Comparison of ENCODE assay signal across 17 cellular contexts in genomic region chr2:61721382-61721781, GRCh38.
DNase-seq lines count a peak whose midpoint lies in the region; ATAC-seq and TF ChIP-seq lines count a peak whose summit lies in the region.
"Had no signal": no experiment of that assay in that cellular context is flagged by ENCODE, and none has a peak within 500 bp of the region (broad histone marks: within the 10 kb centered on the region; RNA-seq: fewer than 3 reads in every experiment).

No MANE protein-coding gene starts in this region.

- H2AFZ ChIP-seq in PC-3 (ENCODE audit: low read length) = no peak overlapping the region

- BruUV-seq in PC-3 (replicated peaks; lab: Mats Ljungman, UMichigan) = no TSS peak

- no peak for DNase-seq in PC-3
- DNase-seq in foreskin keratinocyte = no peak
- no peak for DNase-seq in psoas muscle
- DNase-seq in hepatic stellate cell (ENCODE audit: low spot score) = no peak
- DNase-seq: 8988T; ACHN; Caco-2; Calu3; CD4-positive, alpha-beta T cell; CD8-positive, alpha-beta T cell; DMS79 treated with DMSO at 0.1 percent for 48 hours; GF-D8 had no signal

- intact Hi-C loops in PC-3 (cut with micrococcal nuclease) (no loop called here), psoas muscle (cut with DNase I) (loop anchor here (5.0 kb wide), 2 partner anchors 36 to 41 kb away; no protein-coding TSS in a partner anchor)

- H3K36me3 ChIP-seq in PC-3 (ENCODE audit: low read depth, low read length) (no peaks in the 10 kb centered on the region), psoas muscle (ENCODE audit: insufficient read depth in 1 of 2, low read depth in 1 of 2) (no peaks in the 10 kb centered on the region), skeletal muscle tissue (ENCODE audit: control insufficient read depth in 3 of 3, insufficient read depth in 3 of 3, low read length in 3 of 3) (no peaks in the 10 kb centered on the region)
- H3K36me3 ChIP-seq: BLaER1 treated with 17β-estradiol and CSF1 and Interleukin-3, amounts not matched to agents 10 nM and 100 nM had no signal

- CTCF ChIA-PET in PC-3 (lab: Charles Lee) = no interaction called here

- H3F3A ChIP-seq in PC-3 (ENCODE audit: low read length, unreplicated experiment) = no peaks in the 10 kb centered on the region

- no peaks in the 10 kb centered on the region for H4K20me1 ChIP-seq in PC-3 (ENCODE audit: low read length)
- H4K20me1 ChIP-seq: BLaER1 treated with 17β-estradiol and CSF1 and Interleukin-3, amounts not matched to agents 10 nM and 100 nM had no signal

- no peaks in the 10 kb centered on the region for H3K79me2 ChIP-seq in PC-3 (ENCODE audit: low read length)

- POLR2A ChIA-PET in PC-3 (lab: Charles Lee; ENCODE audit: unreplicated experiment) = no interaction called here

- H3K27ac ChIP-seq in PC-3 (ENCODE audit: low read length) = no peak overlapping the region
- no peak overlapping the region for H3K27ac ChIP-seq in foreskin keratinocyte
- H3K27ac ChIP-seq in psoas muscle = peak overlapping the region; percentile 90
- peak overlapping the region; percentile 52 for H3K27ac ChIP-seq in skeletal muscle tissue (ENCODE audit: low read depth, low read length)
- H3K27ac ChIP-seq: BLaER1 treated with 17β-estradiol and CSF1 and Interleukin-3, amounts not matched to agents 10 nM and 100 nM; C4-2B had no signal

- H3K4me2 ChIP-seq in PC-3 (ENCODE audit: low read length) = no peak overlapping the region
- H3K4me2 ChIP-seq: BLaER1 treated with 17β-estradiol and CSF1 and Interleukin-3, amounts not matched to agents 10 nM and 100 nM had no signal

- no peak for TF ChIP-seq CTCF in PC-3 (conservative IDR thresholded peaks at IDR 0.05; ENCODE audit: low read depth, low read length)
- TF ChIP-seq CTCF in foreskin keratinocyte (conservative IDR thresholded peaks at IDR 0.05) = no peak
- no peak for TF ChIP-seq CTCF in psoas muscle (IDR thresholded peaks at IDR 0.05)

- H3K27me3 ChIP-seq in PC-3 (ENCODE audit: low read length) (no peaks in the 10 kb centered on the region), foreskin keratinocyte (no peaks in the 10 kb centered on the region), psoas muscle (ENCODE audit: insufficient read depth in 3 of 3, low read length in 2 of 3) (no peaks in the 10 kb centered on the region), skeletal muscle tissue (ENCODE audit: control insufficient read depth in 3 of 3, insufficient read depth in 3 of 3, low read length in 3 of 3) (no peaks in the 10 kb centered on the region)
- H3K27me3 ChIP-seq: BLaER1 treated with 17β-estradiol and CSF1 and Interleukin-3, amounts not matched to agents 10 nM and 100 nM had no signal

- no peaks in the 10 kb centered on the region for H3K9me2 ChIP-seq in PC-3 (replicated peaks; ENCODE audit: low read length)

- no peak overlapping the region for H3K9ac ChIP-seq in PC-3 (ENCODE audit: low read length)
- H3K9ac ChIP-seq in skeletal muscle tissue (ENCODE audit: low read depth in 1 of 3, low read length in 3 of 3) = no peak overlapping the region
- H3K9ac ChIP-seq: BLaER1 treated with 17β-estradiol and CSF1 and Interleukin-3, amounts not matched to agents 10 nM and 100 nM had no signal

- no peak overlapping the region for H3K4me3 ChIP-seq in PC-3 (ENCODE audit: low read length)
- no peak overlapping the region for H3K4me3 ChIP-seq in psoas muscle
- H3K4me3 ChIP-seq in skeletal muscle tissue (ENCODE audit: low read length in 3 of 3) = no peak overlapping the region
- H3K4me3 ChIP-seq: BLaER1 treated with 17β-estradiol and CSF1 and Interleukin-3, amounts not matched to agents 10 nM and 100 nM had no signal

- ATAC-seq in PC-3 (peak; percentile 24; the same call in 1 of the 2 replicates), foreskin keratinocyte (peak; percentile 32), psoas muscle (peak; percentile 59 to 71 (median 66)), HG02763 (IDR thresholded peaks at IDR 0.05; ENCODE audit: unreplicated experiment) (no peak), HG03571 (IDR thresholded peaks at IDR 0.05; ENCODE audit: unreplicated experiment) (no peak)
- ATAC-seq: CD8-positive, alpha-beta T cell had no signal

- peaks cover 12% of the 10 kb centered on the region; the same call in 1 of the 2 replicates for H3K4me1 ChIP-seq in PC-3 (ENCODE audit: insufficient read depth, low read length)
- H3K4me1 ChIP-seq in foreskin keratinocyte = peaks cover 8% of the 10 kb centered on the region
- peaks cover 59% of the 10 kb centered on the region for H3K4me1 ChIP-seq in psoas muscle
- H3K4me1 ChIP-seq in skeletal muscle tissue (ENCODE audit: control insufficient read depth in 3 of 3, insufficient read depth in 3 of 3, low read length in 3 of 3) = peaks cover 16 to 42% (median 39%) of the 10 kb centered on the region in 3 donors
- H3K4me1 ChIP-seq: BLaER1 treated with 17β-estradiol and CSF1 and Interleukin-3, amounts not matched to agents 10 nM and 100 nM; Caco-2 had no signal

- H3K9me3 ChIP-seq in PC-3 (ENCODE audit: low read length) (no peaks in the 10 kb centered on the region), psoas muscle (peaks cover under 1% of the 10 kb centered on the region), skeletal muscle tissue (ENCODE audit: control insufficient read depth in 3 of 3, low read length in 3 of 3) (no peaks in the 10 kb centered on the region)
- H3K9me3 ChIP-seq: Caco-2 had no signal

- 26 to 51% (median 37%) methylated on average over 2 of the region's 2 CpGs for WGBS in psoas muscle, 3 donors

Comparison
In these comparisons a context has a peak if more than half of its experiments do, and no peak if none do; other contexts are left out.
1. ATAC-seq: peak in PC-3 (single experiment), foreskin keratinocyte (single experiment) and psoas muscle (4 of 4); none in HG02763 (single experiment) and HG03571 (single experiment).
2. H3K27ac ChIP-seq: peak in psoas muscle (single experiment) and skeletal muscle tissue (single experiment); none in PC-3 (single experiment) and foreskin keratinocyte (single experiment).